In genomic region chr2:47015730-47016129, GRCh38 we compare ENCODE assay signal across 10 cellular contexts.
DNase-seq lines count a peak whose midpoint lies in the region; ATAC-seq, FAIRE-seq and TF ChIP-seq lines count a peak whose summit lies in the region.
"Had no signal": no experiment of that assay in that cellular context is flagged by ENCODE, and none has a peak within 500 bp of the region (broad histone marks: within the 10 kb centered on the region; RNA-seq: fewer than 3 reads in every experiment).

No MANE protein-coding gene starts in this region.

- H3K9me3 ChIP-seq in heart left ventricle, result no peaks in the 10 kb centered on the region
- H3K9me3 ChIP-seq in osteoblast (ENCODE audit: low read depth, low read length), result no peaks in the 10 kb centered on the region
- no peaks in the 10 kb centered on the region for H3K9me3 ChIP-seq in upper lobe of right lung

- H3K4me1 ChIP-seq in heart left ventricle (peaks cover 0 to 48% (median 30%) of the 10 kb centered on the region in 12 donors), osteoblast (ENCODE audit: insufficient read depth, low read length) (peaks cover 11% of the 10 kb centered on the region), upper lobe of right lung (peaks cover 3% of the 10 kb centered on the region)

- intact Hi-C loops in heart left ventricle (cut with DNase I) (no loop called here), left ventricle myocardium superior (cut with micrococcal nuclease) (no loop called here), upper lobe of right lung (cut with DNase I) (no loop called here)

- TF ChIP-seq CTCF in heart left ventricle (IDR thresholded peaks at IDR 0.05), result no peak
- no peak for TF ChIP-seq CTCF in osteoblast (IDR thresholded peaks at IDR 0.05; ENCODE audit: extremely low read depth, low read depth, low read length)
- TF ChIP-seq CTCF in upper lobe of right lung (IDR thresholded peaks at IDR 0.05), result no peak

- peaks cover 11% of the 10 kb centered on the region for H4K20me1 ChIP-seq in osteoblast (ENCODE audit: insufficient read depth, low read length)

- H3K4me3 ChIP-seq in heart left ventricle (no peak overlapping the region), osteoblast (ENCODE audit: insufficient read depth, low read length) (no peak overlapping the region), upper lobe of right lung (no peak overlapping the region)

- no peak overlapping the region for H3K4me2 ChIP-seq in osteoblast (ENCODE audit: insufficient read depth, low read length)

- H3K36me3 ChIP-seq in heart left ventricle (peaks cover 0 to 74% (median 16%) of the 10 kb centered on the region in 9 donors), osteoblast (ENCODE audit: insufficient read depth, low read length) (peaks cover 78% of the 10 kb centered on the region), upper lobe of right lung (peaks cover 50% of the 10 kb centered on the region)

- H3K27ac ChIP-seq in heart left ventricle, result peak overlapping the region in 8 of 12 donors; percentile 6 to 63 (median 28)
- H3K27ac ChIP-seq in caudate nucleus (ENCODE audit: low read depth, low read length), result peak overlapping the region; percentile 75
- H3K27ac ChIP-seq in osteoblast (ENCODE audit: low read depth, low read length), result peak overlapping the region; percentile 58
- peak overlapping the region; percentile 17 for H3K27ac ChIP-seq in upper lobe of right lung

- 75 to 87% (median 78%) methylated on average over 7 of the region's 7 CpGs for WGBS in heart left ventricle, 4 donors

- TF ChIP-seq POLR2A in heart left ventricle (IDR thresholded peaks at IDR 0.05) (no peak), GM12891 (IDR thresholded peaks at IDR 0.05; ENCODE audit: low read depth, low read length) (no peak)

- no peak for FAIRE-seq in GM12891 (lab: Jason Lieb, UNC)

- ATAC-seq in heart left ventricle (no peak), left ventricle myocardium superior (no peak), upper lobe of right lung (no peak)

- no peak overlapping the region for H2AFZ ChIP-seq in osteoblast (ENCODE audit: low read length)

- H3K27me3 ChIP-seq in heart left ventricle (no peaks in the 10 kb centered on the region), osteoblast (ENCODE audit: insufficient read depth, low read length) (no peaks in the 10 kb centered on the region), upper lobe of right lung (no peaks in the 10 kb centered on the region)

- DNase-seq in heart left ventricle (no peak), left ventricle myocardium superior (no peak), caudate nucleus (lab: John Stamatoyannopoulos, UW) (peak in 13 of 61 donors; percentile 15 to 60 (median 36)), osteoblast (ENCODE audit: insufficient read length, low spot score, missing footprints) (peak; percentile 69), upper lobe of right lung (no peak), GF-D8 (lab: John Stamatoyannopoulos, UW) (no peak), GM12891 (ENCODE audit: insufficient read length, low spot score) (no peak)
- no peak for DNase-seq in central memory CD4-positive, alpha-beta T cell
- DNase-seq: Karpas-422, NCI-H187 treated with DMSO at 0.1 percent for 48 hours had no signal

- H3K79me2 ChIP-seq in osteoblast (ENCODE audit: insufficient read depth, low read length), result no peaks in the 10 kb centered on the region

TF ChIP-seq in GM12891, 5 proteins besides CTCF, POLR2A, EP300 and RAD21:
- no peak for TF ChIP-seq SPI1 (IDR thresholded peaks at IDR 0.05; ENCODE audit: low read depth, low read length)
- no peak for TF ChIP-seq PAX5 (IDR thresholded peaks at IDR 0.05; ENCODE audit: insufficient read depth, low read length, severe bottlenecking)
- TF ChIP-seq POU2F2 (IDR thresholded peaks at IDR 0.05; ENCODE audit: low read depth, low read length), result no peak
- no peak for TF ChIP-seq TAF1 (IDR thresholded peaks at IDR 0.05; ENCODE audit: low read depth, low read length)
- no peak for TF ChIP-seq POLR2AphosphoS5 (IDR thresholded peaks at IDR 0.05; ENCODE audit: low read depth, low read length)

Comparison
In these comparisons a context has a peak if more than half of its experiments do, and no peak if none do; other contexts are left out.
1. H3K27ac ChIP-seq: peak in every context shown above with its lines; median percentile 75 in caudate nucleus; 58 in osteoblast; 28 in heart left ventricle; 17 in upper lobe of right lung.